In genomic region chr9:35714579-35715252, GRCh38 we compare ENCODE assay signal across 14 cellular contexts. TPM values are rescaled to one million over a fixed set of nuclear protein-coding genes. Genes with fewer than 3 reads are reported as not detected.
DNase-seq lines count a peak whose midpoint lies in the region; FAIRE-seq and TF ChIP-seq lines count a peak whose summit lies in the region.
"Had no signal": no experiment of that assay in that cellular context is flagged by ENCODE, and none has a peak within 500 bp of the region (broad histone marks: within the 10 kb centered on the region; RNA-seq: fewer than 3 reads in every experiment).

No MANE protein-coding gene starts in this region.

- DNase-seq in HFFc6, result no peak
- DNase-seq in activated naive CD8-positive, alpha-beta T cell treated with anti-CD3 and anti-CD28 coated beads for 36 hours, result no peak
- peak in 34 of 42 donors; percentile 15 to 82 (median 47) for DNase-seq in head of caudate nucleus
- DNase-seq in GM12892 (ENCODE audit: insufficient read length), result no peak
- DNase-seq in SHP77 treated with DMSO at 0.1 percent for 48 hours (lab: John Stamatoyannopoulos, UW), result no peak
- DNase-seq in right atrium auricular region (ENCODE audit: low spot score), result no peak
- DNase-seq: activated T-cell treated with anti-CD3 and anti-CD28 coated beads, Interleukin-2, amount 50 U/mL, for 4 hours; NCI-H1105; NCI-H510A; stimulated activated naive CD4-positive, alpha-beta T cell treated with Interleukin-2 at 50 U/mL for 16 hours; trophoblast cell had no signal

- H3K27me3 Mint-ChIP-seq in HFFc6 (ENCODE audit: insufficient read depth), result peaks cover 2% of the 10 kb centered on the region
- H3K27me3 Mint-ChIP-seq in activated naive CD8-positive, alpha-beta T cell treated with anti-CD3 and anti-CD28 coated beads for 36 hours, result no peaks in the 10 kb centered on the region
- H3K27me3 Mint-ChIP-seq: activated naive CD8-positive, alpha-beta T cell had no signal

- H3K4me1 Mint-ChIP-seq in HFFc6 (ENCODE audit: low read depth), result peaks cover 20% of the 10 kb centered on the region
- H3K4me1 Mint-ChIP-seq in activated naive CD8-positive, alpha-beta T cell treated with anti-CD3 and anti-CD28 coated beads for 36 hours, result no peaks in the 10 kb centered on the region

- H3K36me3 Mint-ChIP-seq in HFFc6 (ENCODE audit: low read depth), result peaks cover 65% of the 10 kb centered on the region
- H3K36me3 Mint-ChIP-seq in activated naive CD8-positive, alpha-beta T cell treated with anti-CD3 and anti-CD28 coated beads for 36 hours, result peaks cover 22% of the 10 kb centered on the region

- H3K9me3 Mint-ChIP-seq in HFFc6, result no peaks in the 10 kb centered on the region
- H3K9me3 Mint-ChIP-seq in activated naive CD8-positive, alpha-beta T cell treated with anti-CD3 and anti-CD28 coated beads for 36 hours, result no peaks in the 10 kb centered on the region
- H3K9me3 Mint-ChIP-seq: activated T-cell treated with anti-CD3 and anti-CD28 coated beads, Interleukin-2, amount 50 U/mL, for 4 hours had no signal

- no peak for FAIRE-seq in GM12892 (lab: Jason Lieb, UNC)
- FAIRE-seq: bronchial epithelial cell had no signal

- H3K27ac Mint-ChIP-seq in HFFc6, result peak overlapping the region; percentile 57
- peak overlapping the region; percentile 2 for H3K27ac Mint-ChIP-seq in activated naive CD8-positive, alpha-beta T cell treated with anti-CD3 and anti-CD28 coated beads for 36 hours

- H3K4me3 ChIP-seq in rectal smooth muscle tissue (ENCODE audit: low read length) (no peak overlapping the region), right atrium auricular region (no peak overlapping the region)

- H3K27me3 ChIP-seq in rectal smooth muscle tissue (ENCODE audit: control insufficient read depth, insufficient read depth, low read length), result no peaks in the 10 kb centered on the region
- no peaks in the 10 kb centered on the region for H3K27me3 ChIP-seq in right atrium auricular region

- intact Hi-C loops in head of caudate nucleus (cut with DNase I), result no loop called here

- H3K4me1 ChIP-seq in rectal smooth muscle tissue (ENCODE audit: control insufficient read depth, insufficient read depth, low read length) (no peaks in the 10 kb centered on the region), right atrium auricular region (peaks cover 0 to 10% of the 10 kb centered on the region in 2 donors)

- H3K27ac ChIP-seq in rectal smooth muscle tissue (ENCODE audit: low read depth, low read length) (peak overlapping the region; percentile 21), right atrium auricular region (no peak overlapping the region)

- TF ChIP-seq CTCF in HFFc6 (IDR thresholded peaks at IDR 0.05) (no peak), right atrium auricular region (IDR thresholded peaks at IDR 0.05) (no peak)

- no peak overlapping the region for H3K9ac ChIP-seq in rectal smooth muscle tissue (ENCODE audit: low read length)

- TF ChIP-seq POLR2A in GM12892 (IDR thresholded peaks at IDR 0.05; ENCODE audit: low read depth, low read length), result no peak

- H3K4me3 Mint-ChIP-seq in HFFc6, result no peak overlapping the region
- no peak overlapping the region for H3K4me3 Mint-ChIP-seq in activated naive CD8-positive, alpha-beta T cell treated with anti-CD3 and anti-CD28 coated beads for 36 hours
- H3K4me3 Mint-ChIP-seq: activated naive CD8-positive, alpha-beta T cell; activated T-cell treated with anti-CD3 and anti-CD28 coated beads, Interleukin-2, amount 50 U/mL, for 4 hours had no signal

- no peaks in the 10 kb centered on the region for H3K9me3 ChIP-seq in right atrium auricular region

- H3K36me3 ChIP-seq in rectal smooth muscle tissue (ENCODE audit: control insufficient read depth, insufficient read depth, low read length) (peaks cover 83% of the 10 kb centered on the region), right atrium auricular region (peaks cover 99% of the 10 kb centered on the region)

RNA-seq across cellular contexts. Expression of gene TLN1, which starts 17.3 kb away (rescaled TPM):
- 100 to 1,000 TPM; 470 to 562 (median 491) TPM for total RNA-seq in HFFc6 (2021; fragmentation: NEBNext Ultra II Directional; extraction: Animal tissue kit (Norgen Biotek cat#: 25700))
- total RNA-seq in activated naive CD8-positive, alpha-beta T cell treated with anti-CD3 and anti-CD28 coated beads for 36 hours, result 100 to 1,000 TPM; 158 to 169 TPM
- 65.4 TPM for polyA plus RNA-seq in GM12892 (2012; ENCODE audit: missing spikeins)
- total RNA-seq in right atrium auricular region, result 100 to 1,000 TPM; 273 to 370 TPM

RNA-seq across cellular contexts. Expression of gene CREB3, which starts 17.8 kb away (rescaled TPM):
- total RNA-seq in HFFc6 (2021; fragmentation: NEBNext Ultra II Directional; extraction: Animal tissue kit (Norgen Biotek cat#: 25700)), result 100 to 1,000 TPM; 106 to 127 (median 114) TPM
- total RNA-seq in activated naive CD8-positive, alpha-beta T cell treated with anti-CD3 and anti-CD28 coated beads for 36 hours, result 10 to 100 TPM; 23.7 to 24.5 TPM
- polyA plus RNA-seq in GM12892 (2012; ENCODE audit: missing spikeins), result 19.2 TPM
- 10 to 100 TPM; 34.6 to 48.5 TPM for total RNA-seq in right atrium auricular region

RNA-seq across cellular contexts. Expression of gene TPM2, which starts 25.0 kb away (rescaled TPM):
- 1,000 to 10,000 TPM; 1,810 to 3,557 (median 2,546) TPM for total RNA-seq in HFFc6 (2021; fragmentation: NEBNext Ultra II Directional; extraction: Animal tissue kit (Norgen Biotek cat#: 25700))
- 1 to 10 TPM; 3.3 to 4.6 TPM for total RNA-seq in activated naive CD8-positive, alpha-beta T cell treated with anti-CD3 and anti-CD28 coated beads for 36 hours
- polyA plus RNA-seq in GM12892 (2012; ENCODE audit: missing spikeins), result 3.6 TPM
- total RNA-seq in right atrium auricular region, result 100 to 1,000 TPM; 599 to 915 TPM

RNA-seq across cellular contexts. Expression of gene GBA2, which starts 34.3 kb away (rescaled TPM):
- 10 to 100 TPM; 22.9 to 25.7 (median 24.0) TPM for total RNA-seq in HFFc6 (2021; fragmentation: NEBNext Ultra II Directional; extraction: Animal tissue kit (Norgen Biotek cat#: 25700))
- 10 to 100 TPM; 22.6 to 24.2 TPM for total RNA-seq in activated naive CD8-positive, alpha-beta T cell treated with anti-CD3 and anti-CD28 coated beads for 36 hours
- 28.3 TPM for polyA plus RNA-seq in GM12892 (2012; ENCODE audit: missing spikeins)
- 10 to 100 TPM; 64.1 to 76.3 TPM for total RNA-seq in right atrium auricular region

RNA-seq across cellular contexts. Expression of gene RGP1, which starts 34.4 kb away (rescaled TPM):
- 10 to 100 TPM; 27.6 to 35.1 (median 30.9) TPM for total RNA-seq in HFFc6 (2021; fragmentation: NEBNext Ultra II Directional; extraction: Animal tissue kit (Norgen Biotek cat#: 25700))
- 10 to 100 TPM; 12.7 to 13.4 TPM for total RNA-seq in activated naive CD8-positive, alpha-beta T cell treated with anti-CD3 and anti-CD28 coated beads for 36 hours
- polyA plus RNA-seq in GM12892 (2012; ENCODE audit: missing spikeins), result 6.3 TPM
- total RNA-seq in right atrium auricular region, result 10 to 100 TPM; 21.3 to 25.7 TPM

Comparison
In these comparisons a context has a peak if more than half of its experiments do, and no peak if none do; other contexts are left out.
1. DNase-seq: peak in head of caudate nucleus (34 of 42); none in HFFc6 (single experiment), activated naive CD8-positive, alpha-beta T cell treated with anti-CD3 and anti-CD28 coated beads for 36 hours (single experiment), GM12892 (single experiment), SHP77 treated with DMSO at 0.1 percent for 48 hours (single experiment) and right atrium auricular region (single experiment).
2. RNA of gene TPM2, which starts 25.0 kb away (total RNA-seq): 1,810 to 3,557 TPM in HFFc6 and 599 to 915 TPM in right atrium auricular region; 3.3 to 4.6 TPM in activated naive CD8-positive, alpha-beta T cell treated with anti-CD3 and anti-CD28 coated beads for 36 hours; every median in the first group is over 100 times any median in the second.